8 cellular contexts compared by ENCODE assay signal in the genomic region with DNA sequence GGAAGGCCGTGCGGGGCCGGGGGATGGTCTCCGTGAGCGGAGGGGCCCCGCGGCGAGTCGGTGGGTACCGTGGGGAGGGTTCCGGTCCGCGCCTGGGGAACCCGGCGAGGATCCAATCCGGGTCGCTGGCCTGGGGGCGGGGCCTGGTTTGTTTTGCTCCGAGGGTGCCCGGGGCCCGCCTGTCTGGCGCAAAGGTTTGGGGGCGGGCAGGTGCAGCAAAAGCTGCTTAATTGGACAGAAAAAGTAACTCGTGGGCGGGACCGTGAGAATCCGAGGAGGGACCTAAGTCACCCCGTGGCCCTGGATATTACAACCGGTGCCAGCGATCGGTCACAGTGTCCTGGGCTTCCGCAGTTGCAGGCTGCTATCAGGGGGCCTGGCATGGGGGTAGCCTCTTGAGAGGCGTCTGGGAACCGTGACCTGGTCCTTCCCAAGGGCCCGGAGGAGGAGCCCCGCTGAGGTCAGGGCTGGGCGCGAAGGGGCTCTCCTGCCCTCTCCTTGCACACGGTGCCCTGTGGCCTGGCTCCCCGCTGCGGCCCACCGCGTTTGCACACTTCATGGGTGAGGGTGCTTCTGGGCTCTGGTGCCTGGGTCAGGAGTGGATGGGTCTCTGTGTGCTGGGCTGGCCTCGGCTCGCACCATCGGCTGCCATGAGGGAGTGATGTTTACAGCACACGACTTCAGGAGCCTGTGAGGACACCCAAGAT. TPM values are rescaled to one million over a fixed set of nuclear protein-coding genes. Genes with fewer than 3 reads are reported as not detected.
DNase-seq lines count a peak whose midpoint lies in the region; ATAC-seq, FAIRE-seq and TF ChIP-seq lines count a peak whose summit lies in the region.

No MANE protein-coding gene starts in this region.

- no peaks in the 10 kb centered on the region for H4K20me1 ChIP-seq in MM.1S (ENCODE audit: insufficient read depth, low read length)
- H4K20me1 ChIP-seq in SU-DHL-6 (ENCODE audit: low read depth, low read length), result no peaks in the 10 kb centered on the region; the same call in 1 of the 2 replicates

- H3K4me1 ChIP-seq in HAP-1, result peaks cover 6% of the 10 kb centered on the region; the same call in 1 of the 2 replicates
- H3K4me1 ChIP-seq in MM.1S (ENCODE audit: low read length), result peaks cover 5% of the 10 kb centered on the region; the same call in 1 of the 2 replicates
- H3K4me1 ChIP-seq in heart left ventricle, result peaks cover 10 to 40% (median 27%) of the 10 kb centered on the region in 12 donors

- peak overlapping the region; percentile 51; the same call in 1 of the 2 replicates for H3K27ac ChIP-seq in MM.1S (ENCODE audit: low read length)
- peak overlapping the region; percentile 34; the same call in 1 of the 2 replicates for H3K27ac ChIP-seq in SU-DHL-6 (ENCODE audit: low read depth, low read length)
- H3K27ac ChIP-seq in heart left ventricle, result peak overlapping the region; percentile 91 to 100 (median 96)

- H3K27me3 Mint-ChIP-seq in activated naive CD8-positive, alpha-beta T cell treated with anti-CD3 and anti-CD28 coated beads for 36 hours, result no peaks in the 10 kb centered on the region
- no peaks in the 10 kb centered on the region for H3K27me3 Mint-ChIP-seq in type B pancreatic cell

- H3K4me3 Mint-ChIP-seq in activated naive CD8-positive, alpha-beta T cell treated with anti-CD3 and anti-CD28 coated beads for 36 hours, result peak overlapping the region; percentile 77
- peak overlapping the region; percentile 87 for H3K4me3 Mint-ChIP-seq in type B pancreatic cell

- DNase-seq in HAP-1 (ENCODE audit: low spot score in 2 of 2) (peak; percentile 86 to 95), MM.1S (peak; percentile 98), heart left ventricle (peak; percentile 90 to 94 (median 93)), posterior cingulate gyrus (peak in 8 of 10 donors; percentile 52 to 93 (median 68)), type B pancreatic cell (ENCODE audit: extremely low spot score, unreplicated experiment) (no peak)
- DNase-seq in activated naive CD8-positive, alpha-beta T cell treated with anti-CD3 and anti-CD28 coated beads for 36 hours, result peak; percentile 94

- H3K9me2 ChIP-seq in MM.1S (replicated peaks; ENCODE audit: insufficient read depth, low read length), result no peaks in the 10 kb centered on the region
- no peaks in the 10 kb centered on the region for H3K9me2 ChIP-seq in SU-DHL-6 (replicated peaks; ENCODE audit: insufficient read depth, low read length)

- H3K79me2 ChIP-seq in MM.1S (ENCODE audit: low read length) (peaks cover 17% of the 10 kb centered on the region), SU-DHL-6 (ENCODE audit: insufficient read depth, low read length) (no peaks in the 10 kb centered on the region)

- H3K9me3 ChIP-seq in HAP-1 (no peaks in the 10 kb centered on the region), MM.1S (replicated peaks; ENCODE audit: insufficient read depth, low read length) (no peaks in the 10 kb centered on the region), SU-DHL-6 (ENCODE audit: insufficient read depth, low read length) (no peaks in the 10 kb centered on the region), heart left ventricle (no peaks in the 10 kb centered on the region)

- intact Hi-C loops in heart left ventricle (cut with DNase I), result loop anchor here in 1 of 10 donors (1.0 kb wide), 1 partner anchor 11 kb away; a partner anchor contains a TSS
- intact Hi-C loops in posterior cingulate gyrus (cut with DNase I), result no loop called here

- H3K4me3 ChIP-seq in HAP-1 (peak overlapping the region; percentile 56), MM.1S (ENCODE audit: low read length) (peak overlapping the region; percentile 78), SU-DHL-6 (ENCODE audit: insufficient read depth, low read length, poor library complexity, severe bottlenecking) (peak overlapping the region; percentile 61), heart left ventricle (peak overlapping the region; percentile 74 to 99 (median 88))

- peak in 1 of 2 donors; percentile 64 for TF ChIP-seq POLR2A in heart left ventricle (IDR thresholded peaks at IDR 0.05)

- H3K36me3 ChIP-seq in HAP-1 (replicated peaks), result peaks cover 4% of the 10 kb centered on the region; the same call in 1 of the 2 replicates
- no peaks in the 10 kb centered on the region for H3K36me3 ChIP-seq in MM.1S (replicated peaks; ENCODE audit: insufficient read depth, low read length)
- H3K36me3 ChIP-seq in SU-DHL-6 (ENCODE audit: low read length), result no peaks in the 10 kb centered on the region
- peaks cover 0 to 36% (median 27%) of the 10 kb centered on the region in 9 donors for H3K36me3 ChIP-seq in heart left ventricle

- H3F3A ChIP-seq in MM.1S (ENCODE audit: insufficient read depth, low read length), result peaks cover 2% of the 10 kb centered on the region; the same call in 1 of the 2 replicates
- H3F3A ChIP-seq in SU-DHL-6 (ENCODE audit: insufficient read depth), result no peaks in the 10 kb centered on the region; the same call in 1 of the 2 replicates

- H3K4me1 Mint-ChIP-seq in activated naive CD8-positive, alpha-beta T cell treated with anti-CD3 and anti-CD28 coated beads for 36 hours, result peaks cover 17% of the 10 kb centered on the region
- H3K4me1 Mint-ChIP-seq in type B pancreatic cell (ENCODE audit: unreplicated experiment), result no peaks in the 10 kb centered on the region

- peak overlapping the region; percentile 48 for H3K27ac Mint-ChIP-seq in activated naive CD8-positive, alpha-beta T cell treated with anti-CD3 and anti-CD28 coated beads for 36 hours
- no peak overlapping the region for H3K27ac Mint-ChIP-seq in type B pancreatic cell

- no peaks in the 10 kb centered on the region for H3K9me3 Mint-ChIP-seq in activated naive CD8-positive, alpha-beta T cell treated with anti-CD3 and anti-CD28 coated beads for 36 hours
- no peaks in the 10 kb centered on the region for H3K9me3 Mint-ChIP-seq in type B pancreatic cell

- in situ Hi-C loops in HAP-1 (cut with MboI; ENCODE audit: low sequenced_read_pairs), result no loop called here

- ATAC-seq in heart left ventricle, result peak; percentile 48 to 69 (median 60)

- peaks cover 5% of the 10 kb centered on the region for H3K36me3 Mint-ChIP-seq in activated naive CD8-positive, alpha-beta T cell treated with anti-CD3 and anti-CD28 coated beads for 36 hours
- no peaks in the 10 kb centered on the region for H3K36me3 Mint-ChIP-seq in type B pancreatic cell

- FAIRE-seq in G401.6 (lab: Jason Lieb, UNC), result peak; percentile 88

- H3K27me3 ChIP-seq in HAP-1 (ENCODE audit: low read depth) (no peaks in the 10 kb centered on the region), MM.1S (replicated peaks; ENCODE audit: insufficient read depth, low read length) (no peaks in the 10 kb centered on the region), SU-DHL-6 (ENCODE audit: low read length) (no peaks in the 10 kb centered on the region), heart left ventricle (no peaks in the 10 kb centered on the region)

- TF ChIP-seq CTCF in MM.1S (IDR thresholded peaks at IDR 0.05; ENCODE audit: low read length), result no peak
- no peak for TF ChIP-seq CTCF in SU-DHL-6 (IDR thresholded peaks at IDR 0.05; ENCODE audit: insufficient read depth, low read length, poor library complexity, severe bottlenecking)
- no peak for TF ChIP-seq CTCF in heart left ventricle (IDR thresholded peaks at IDR 0.05)
- TF ChIP-seq CTCF in type B pancreatic cell (conservative IDR thresholded peaks at IDR 0.05), result no peak

- H3K9ac ChIP-seq in MM.1S (ENCODE audit: low read length), result peak overlapping the region; percentile 77
- peak overlapping the region; percentile 61 for H3K9ac ChIP-seq in SU-DHL-6 (ENCODE audit: low read length)

- H2AFZ ChIP-seq in MM.1S (ENCODE audit: low read length) (peak overlapping the region; percentile 53; the same call in 1 of the 2 replicates), SU-DHL-6 (ENCODE audit: low read depth, low read length, severe bottlenecking) (peak overlapping the region; percentile 42)

- 0 to 3% (median 2%) methylated on average over 16 to 47 of the region's 47 CpGs for WGBS in heart left ventricle, 4 donors

- H3K4me2 ChIP-seq in MM.1S (ENCODE audit: low read depth, low read length), result peak overlapping the region; percentile 91
- peak overlapping the region; percentile 59 for H3K4me2 ChIP-seq in SU-DHL-6 (ENCODE audit: low read depth, low read length, poor library complexity, severe bottlenecking)

RNA-seq across cellular contexts. Expression of a gene that starts 1.4 kb away (rescaled TPM):
- 10 to 100 TPM; 32.7 to 34.7 TPM for total RNA-seq in activated naive CD8-positive, alpha-beta T cell treated with anti-CD3 and anti-CD28 coated beads for 36 hours
- total RNA-seq in heart left ventricle, result 100 to 1,000 TPM; 141 to 348 (median 232) TPM
- polyA plus RNA-seq in heart left ventricle, result 100 to 1,000 TPM; 112 to 133 TPM
- total RNA-seq in type B pancreatic cell (ENCODE audit: low replicate concordance), result 47.8 and 55.6 TPM in 2 replicates

RNA-seq across cellular contexts. Expression of a gene that starts 7.6 kb away (rescaled TPM):
- total RNA-seq in activated naive CD8-positive, alpha-beta T cell treated with anti-CD3 and anti-CD28 coated beads for 36 hours, result 1 to 10 TPM in 1 of 2 experiments, under 1 TPM in 1; 0.76 to 1.1 TPM
- 10 to 100 TPM; 13.3 to 22.4 (median 17.7) TPM for total RNA-seq in heart left ventricle
- polyA plus RNA-seq in heart left ventricle, result 10 to 100 TPM in 1 of 2 donors, 1 to 10 TPM in 1; 8.8 to 43.5 TPM
- 10.3 and 19.3 TPM in 2 replicates for total RNA-seq in type B pancreatic cell (ENCODE audit: low replicate concordance)

RNA-seq across cellular contexts. Expression of a gene that starts 10.3 kb away (rescaled TPM):
- 1,000 to 10,000 TPM; 3,139 to 3,274 TPM for total RNA-seq in activated naive CD8-positive, alpha-beta T cell treated with anti-CD3 and anti-CD28 coated beads for 36 hours
- total RNA-seq in heart left ventricle (1,000 to 10,000 TPM in 3 of 9 donors, 100 to 1,000 TPM in 6; 236 to 1,207 (median 933) TPM), type B pancreatic cell (ENCODE audit: low replicate concordance) (1,985 and 2,207 TPM in 2 replicates)
- polyA plus RNA-seq in heart left ventricle, result 1,000 to 10,000 TPM in 1 of 2 donors, 100 to 1,000 TPM in 1; 998 to 1,652 TPM

RNA-seq across cellular contexts. Expression of a gene that starts 12.7 kb away (rescaled TPM):
- total RNA-seq in activated naive CD8-positive, alpha-beta T cell treated with anti-CD3 and anti-CD28 coated beads for 36 hours, result 10 to 100 TPM; 47.3 to 51.1 TPM
- total RNA-seq in heart left ventricle (100 to 1,000 TPM; 323 to 682 (median 454) TPM), type B pancreatic cell (ENCODE audit: low replicate concordance) (126 and 128 TPM in 2 replicates)
- 100 to 1,000 TPM; 560 to 817 TPM for polyA plus RNA-seq in heart left ventricle

RNA-seq across cellular contexts. Expression of a gene that starts 15.1 kb away (rescaled TPM):
- 10 to 100 TPM; 29.4 to 30.5 TPM for total RNA-seq in activated naive CD8-positive, alpha-beta T cell treated with anti-CD3 and anti-CD28 coated beads for 36 hours
- total RNA-seq in heart left ventricle (10 to 100 TPM in 1 of 9 donors, 1 to 10 TPM in 8; 4.9 to 11.2 (median 6.6) TPM), type B pancreatic cell (ENCODE audit: low replicate concordance) (32.7 and 44.5 TPM in 2 replicates)
- 10 to 100 TPM in 1 of 2 donors, 1 to 10 TPM in 1; 5.5 to 11.8 TPM for polyA plus RNA-seq in heart left ventricle

Comparison
In these comparisons a context has a peak if more than half of its experiments do, and no peak if none do; other contexts are left out.
1. H3K27ac ChIP-seq: peak in every context shown above with its lines; median percentile 96 in heart left ventricle; 51 in MM.1S; 34 in SU-DHL-6.